8 cellular contexts compared by ENCODE assay signal in genomic region chr6:30907758-30908591, GRCh38. TPM values are rescaled to one million over a fixed set of nuclear protein-coding genes. Genes with fewer than 3 reads are reported as not detected.
DNase-seq lines count a peak whose midpoint lies in the region; ATAC-seq and TF ChIP-seq lines count a peak whose summit lies in the region.

GTF2H4 (plus strand) TSS chr6:30908207.

- H3K27ac ChIP-seq in psoas muscle (peak within 1 kb of the TSS; percentile 74), uterus (peak within 1 kb of the TSS; percentile 63 to 64)

- TF ChIP-seq CTCF in psoas muscle (IDR thresholded peaks at IDR 0.05), result no peak
- peak in 2 of 4 experiments; percentile 11 to 46 for TF ChIP-seq CTCF in uterus (IDR thresholded peaks at IDR 0.05)

- DNase-seq in NCI-H187 treated with DMSO at 0.1 percent for 48 hours (lab: John Stamatoyannopoulos, UW) (peak; percentile 94), anterior cingulate cortex (lab: John Stamatoyannopoulos, UW) (peak; percentile 75 to 99 (median 96)), left ventricle myocardium superior (peak; percentile 96), psoas muscle (peak; percentile 96 to 98), uterus (peak; percentile 97)

- TF ChIP-seq POLR2A in uterus (IDR thresholded peaks at IDR 0.05), result peak in 1 of 2 donors; percentile 58

- H3K4me3 ChIP-seq in psoas muscle (peak within 1 kb of the TSS; percentile 84), uterus (peak within 1 kb of the TSS; percentile 80 to 89)

- intact Hi-C loops in T-helper 2 cell treated with Interferon-gamma antibody and Interleukin-4, amounts not matched to agents 100 ng/mL and 5 ng/mL, for 36 hours (cut with micrococcal nuclease), result loop anchor here (1.0 kb wide), 1 partner anchor 289 kb away; no protein-coding TSS in a partner anchor
- intact Hi-C loops in left ventricle myocardium superior (cut with micrococcal nuclease) (no loop called here), psoas muscle (cut with DNase I) (no loop called here), uterus (cut with DNase I; ENCODE audit: low total_unique reads) (no loop called here)

- H3K9me3 ChIP-seq in psoas muscle, result no peaks in the 10 kb centered on the region
- no peaks in the 10 kb centered on the region for H3K9me3 ChIP-seq in uterus

- H3K36me3 ChIP-seq in psoas muscle (ENCODE audit: insufficient read depth in 1 of 2, low read depth in 1 of 2) (peaks cover 4 to 36% of the 10 kb centered on the region in 2 donors), uterus (no peaks in the 10 kb centered on the region)

- peaks cover 9% of the 10 kb centered on the region for H3K4me1 ChIP-seq in psoas muscle
- peaks cover 0 to 7% of the 10 kb centered on the region in 2 donors for H3K4me1 ChIP-seq in uterus

- H3K27me3 ChIP-seq in psoas muscle (ENCODE audit: insufficient read depth in 3 of 3, low read length in 2 of 3) (no peaks in the 10 kb centered on the region), uterus (no peaks in the 10 kb centered on the region)

- WGBS in psoas muscle, 3 donors, result 0 to 1% (median 1%) methylated on average over 49 of the region's 49 CpGs

- ATAC-seq in GM18498 (IDR thresholded peaks at IDR 0.05; ENCODE audit: unreplicated experiment) (peak; percentile 95), HG02943 (IDR thresholded peaks at IDR 0.05; ENCODE audit: low read depth, unreplicated experiment) (peak; percentile 89), left ventricle myocardium superior (peak; percentile 99), psoas muscle (peak; percentile 93 to 98 (median 97))

RNA-seq across cellular contexts. Expression of gene GTF2H4, which starts in this region (rescaled TPM):
- total RNA-seq in T-helper 2 cell treated with Interferon-gamma antibody and Interleukin-4, amounts not matched to agents 100 ng/mL and 5 ng/mL, for 36 hours, result 29.8 and 32.1 TPM in 2 replicates
- total RNA-seq in left ventricle myocardium superior (21.4 TPM), psoas muscle (10 to 100 TPM; 13.3 to 21.3 (median 15.8) TPM), uterus (10 to 100 TPM in 3 of 4 donors, not detected in 1; 27.4 to 96.6 (median 65.2) TPM)
- polyA plus RNA-seq in psoas muscle, result 10 to 100 TPM; 18.9 to 30.8 (median 26.4) TPM

Comparison
In these comparisons a context has a peak if more than half of its experiments do, and no peak if none do; other contexts are left out.
1. Peak in every context shown above with its lines: DNase-seq, ATAC-seq, H3K4me3 ChIP-seq and H3K27ac ChIP-seq.